ENCODE assay signal across 1 cellular context in genomic region chr2:177212895-177213856, GRCh38.
TF ChIP-seq lines count a peak whose summit lies in the region.

No MANE protein-coding gene starts in this region.

TF ChIP-seq in HEK293, 187 proteins besides CTCF, POLR2A, EP300 and RAD21 (continued from another document):
- no peak for TF ChIP-seq ELK4 (IDR thresholded peaks at IDR 0.05; ENCODE audit: borderline replicate concordance, low read depth, low read length)
- TF ChIP-seq ZNF521 (tag by site-specific recombination; IDR thresholded peaks at IDR 0.05), result no peak
- TF ChIP-seq ZNF23 (tag by site-specific recombination; IDR thresholded peaks at IDR 0.05; ENCODE audit: borderline replicate concordance), result no peak
- no peak for TF ChIP-seq ZNF221 (tag by site-specific recombination; IDR thresholded peaks at IDR 0.05; ENCODE audit: borderline replicate concordance)
- TF ChIP-seq ZNF341 (tag by site-specific recombination; IDR thresholded peaks at IDR 0.05; ENCODE audit: low read depth), result no peak; the same call in none of the 2 replicates
- no peak for TF ChIP-seq ZNF837 (tag by site-specific recombination; IDR thresholded peaks at IDR 0.05)
- no peak for TF ChIP-seq MYNN (tag by site-specific recombination; IDR thresholded peaks at IDR 0.05; ENCODE audit: borderline replicate concordance)
- TF ChIP-seq ZSCAN16 (tag by site-specific recombination; IDR thresholded peaks at IDR 0.05), result no peak
- TF ChIP-seq, protein P1, sequence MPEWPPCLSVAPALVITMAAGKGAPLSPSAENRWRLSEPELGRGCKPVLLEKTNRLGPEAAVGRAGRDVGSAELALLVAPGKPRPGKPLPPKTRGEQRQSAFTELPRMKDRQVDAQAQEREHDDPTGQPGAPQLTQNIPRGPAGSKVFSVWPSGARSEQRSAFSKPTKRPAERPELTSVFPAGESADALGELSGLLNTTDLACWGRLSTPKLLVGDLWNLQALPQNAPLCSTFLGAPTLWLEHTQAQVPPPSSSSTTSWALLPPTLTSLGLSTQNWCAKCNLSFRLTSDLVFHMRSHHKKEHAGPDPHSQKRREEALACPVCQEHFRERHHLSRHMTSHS (tag by site-specific recombination; IDR thresholded peaks at IDR 0.05), result no peak
- no peak for TF ChIP-seq HOXD13 (CRISPR knock-in tag; IDR thresholded peaks at IDR 0.05; ENCODE audit: borderline replicate concordance)
- TF ChIP-seq HIC1 (tag by site-specific recombination; IDR thresholded peaks at IDR 0.05), result no peak
- TF ChIP-seq SP3 (tag by site-specific recombination; IDR thresholded peaks at IDR 0.05), result no peak
- peak; percentile 81 for TF ChIP-seq SP2 (tag by site-specific recombination; IDR thresholded peaks at IDR 0.05)
- TF ChIP-seq ZNF274 (IDR thresholded peaks at IDR 0.05; ENCODE audit: low read length), result no peak
- TF ChIP-seq ZNF274 (tag by site-specific recombination; IDR thresholded peaks at IDR 0.05; ENCODE audit: borderline replicate concordance), result no peak
- TF ChIP-seq ZNF473 (tag by site-specific recombination; IDR thresholded peaks at IDR 0.05), result no peak
- TF ChIP-seq, protein P2, sequence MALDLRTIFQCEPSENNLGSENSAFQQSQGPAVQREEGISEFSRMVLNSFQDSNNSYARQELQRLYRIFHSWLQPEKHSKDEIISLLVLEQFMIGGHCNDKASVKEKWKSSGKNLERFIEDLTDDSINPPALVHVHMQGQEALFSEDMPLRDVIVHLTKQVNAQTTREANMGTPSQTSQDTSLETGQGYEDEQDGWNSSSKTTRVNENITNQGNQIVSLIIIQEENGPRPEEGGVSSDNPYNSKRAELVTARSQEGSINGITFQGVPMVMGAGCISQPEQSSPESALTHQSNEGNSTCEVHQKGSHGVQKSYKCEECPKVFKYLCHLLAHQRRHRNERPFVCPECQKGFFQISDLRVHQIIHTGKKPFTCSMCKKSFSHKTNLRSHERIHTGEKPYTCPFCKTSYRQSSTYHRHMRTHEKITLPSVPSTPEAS (tag by site-specific recombination; IDR thresholded peaks at IDR 0.05), result no peak
- TF ChIP-seq ZNF2 (tag by site-specific recombination; IDR thresholded peaks at IDR 0.05), result 0 out of 2 replicates have a peak, but pooled peaks have one; percentile 32
- no peak for TF ChIP-seq ZNF311 (tag by site-specific recombination; IDR thresholded peaks at IDR 0.05; ENCODE audit: borderline replicate concordance)
- peak; percentile 48; the same call in 1 of the 2 replicates for TF ChIP-seq KLF8 (tag by site-specific recombination; IDR thresholded peaks at IDR 0.05)
- no peak for TF ChIP-seq MEIS1 (CRISPR knock-in tag; IDR thresholded peaks at IDR 0.05; ENCODE audit: borderline replicate concordance)
- TF ChIP-seq ZNF202 (tag by site-specific recombination; IDR thresholded peaks at IDR 0.05; ENCODE audit: borderline replicate concordance), result no peak
- TF ChIP-seq ZNF830 (tag by site-specific recombination; IDR thresholded peaks at IDR 0.05; ENCODE audit: low read depth), result no peak
- TF ChIP-seq ZNF366 (tag by site-specific recombination; conservative IDR thresholded peaks at IDR 0.05), result no peak
- no peak for TF ChIP-seq ZNF629 (tag by site-specific recombination; IDR thresholded peaks at IDR 0.05)
- no peak for TF ChIP-seq ZNF626 (tag by site-specific recombination; IDR thresholded peaks at IDR 0.05)
- TF ChIP-seq ZNF184 (tag by site-specific recombination; IDR thresholded peaks at IDR 0.05), result no peak
- no peak for TF ChIP-seq ZNF548 (tag by site-specific recombination; IDR thresholded peaks at IDR 0.05)
- TF ChIP-seq, protein P3, sequence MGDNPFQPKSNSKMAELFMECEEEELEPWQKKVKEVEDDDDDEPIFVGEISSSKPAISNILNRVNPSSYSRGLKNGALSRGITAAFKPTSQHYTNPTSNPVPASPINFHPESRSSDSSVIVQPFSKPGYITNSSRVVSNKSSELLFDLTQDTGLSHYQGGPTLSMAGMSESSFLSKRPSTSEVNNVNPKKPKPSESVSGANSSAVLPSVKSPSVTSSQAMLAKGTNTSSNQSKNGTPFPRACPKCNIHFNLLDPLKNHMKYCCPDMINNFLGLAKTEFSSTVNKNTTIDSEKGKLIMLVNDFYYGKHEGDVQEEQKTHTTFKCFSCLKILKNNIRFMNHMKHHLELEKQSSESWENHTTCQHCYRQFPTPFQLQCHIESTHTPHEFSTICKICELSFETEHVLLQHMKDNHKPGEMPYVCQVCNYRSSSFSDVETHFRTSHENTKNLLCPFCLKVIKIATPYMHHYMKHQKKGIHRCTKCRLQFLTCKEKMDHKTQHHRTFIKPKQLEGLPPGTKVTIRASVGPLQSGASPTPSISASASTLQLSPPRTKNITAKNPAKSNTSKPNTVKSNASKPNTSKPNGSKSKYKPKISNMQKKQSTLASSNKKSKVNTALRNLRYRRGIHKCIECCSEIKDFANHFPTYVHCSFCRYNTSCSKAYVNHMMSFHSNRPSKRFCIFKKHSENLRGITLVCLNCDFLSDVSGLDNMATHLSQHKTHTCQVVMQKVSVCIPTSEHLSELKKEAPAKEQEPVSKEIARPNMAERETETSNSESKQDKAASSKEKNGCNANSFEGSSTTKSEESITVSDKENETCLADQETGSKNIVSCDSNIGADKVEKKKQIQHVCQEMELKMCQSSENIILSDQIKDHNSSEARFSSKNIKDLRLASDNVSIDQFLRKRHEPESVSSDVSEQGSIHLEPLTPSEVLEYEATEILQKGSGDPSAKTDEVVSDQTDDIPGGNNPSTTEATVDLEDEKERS (tag by site-specific recombination; IDR thresholded peaks at IDR 0.05), result no peak
